9 cellular contexts compared by ENCODE assay signal in genomic region chr10:133336131-133337078, GRCh38. TPM values are rescaled to one million over a fixed set of nuclear protein-coding genes. Genes with fewer than 3 reads are reported as not detected.
DNase-seq lines count a peak whose midpoint lies in the region; ATAC-seq and TF ChIP-seq lines count a peak whose summit lies in the region.
"Had no signal": no experiment of that assay in that cellular context is flagged by ENCODE, and none has a peak within 500 bp of the region (broad histone marks: within the 10 kb centered on the region; RNA-seq: fewer than 3 reads in every experiment).

CALY (minus strand) TSS chr10:133336896; CDS start chr10:133328989, 7,907 bp downstream.

- no peaks in the 10 kb centered on the region for H3K9me3 ChIP-seq in stomach smooth muscle (ENCODE audit: control insufficient read depth in 2 of 2, low read length in 2 of 2)

- DNase-seq in HEK293T (ENCODE audit: extremely low spot score) (peak; percentile 80), neural crest cell (ENCODE audit: low read depth, low spot score) (peak; percentile 28), NCI-H1092 treated with DMSO at 0.1 percent for 48 hours (lab: John Stamatoyannopoulos, UW) (no peak)
- DNase-seq in activated CD4-positive, alpha-beta T cell treated with anti-CD3 and anti-CD28 coated beads for 36 hours, result peak; percentile 84
- DNase-seq: left cardiac atrium had no signal

- H3K4me1 ChIP-seq in stomach smooth muscle (ENCODE audit: control insufficient read depth, insufficient read depth, low read length), result peaks cover 21% of the 10 kb centered on the region

- no peak within 1 kb of the TSS for H3K9ac ChIP-seq in stomach smooth muscle (ENCODE audit: low read length in 2 of 2)

- peaks cover 62 to 66% of the 10 kb centered on the region in 2 donors for H3K27me3 ChIP-seq in stomach smooth muscle (ENCODE audit: control insufficient read depth in 1 of 2, insufficient read depth in 2 of 2, low read length in 2 of 2)

- no peaks in the 10 kb centered on the region for H3K36me3 Mint-ChIP-seq in activated CD4-positive, alpha-beta T cell treated with anti-CD3 and anti-CD28 coated beads for 36 hours (ENCODE audit: low read depth)
- H3K36me3 Mint-ChIP-seq in neural crest cell (ENCODE audit: low read depth), result peaks cover 5% of the 10 kb centered on the region

- H3K27ac ChIP-seq in cingulate gyrus (ENCODE audit: low read depth, low read length) (peak within 1 kb of the TSS; percentile 83), stomach smooth muscle (ENCODE audit: low read length) (no peak within 1 kb of the TSS)

- POLR2A ChIA-PET in HEK293T (lab: Yijun Ruan, JAX), result no interaction called here
- POLR2A ChIA-PET in activated CD4-positive, alpha-beta T cell treated with anti-CD3 and anti-CD28 coated beads for 36 hours (lab: Charles Lee), result no interaction called here

- ATAC-seq in activated CD4-positive, alpha-beta T cell treated with anti-CD3 and anti-CD28 coated beads for 36 hours, result peak; percentile 63
- ATAC-seq in HG02623 (IDR thresholded peaks at IDR 0.05; ENCODE audit: unreplicated experiment) (no peak), HG03439 (IDR thresholded peaks at IDR 0.05; ENCODE audit: unreplicated experiment) (no peak)

- peak within 1 kb of the TSS; percentile 32 for H3K4me3 Mint-ChIP-seq in activated CD4-positive, alpha-beta T cell treated with anti-CD3 and anti-CD28 coated beads for 36 hours
- H3K4me3 Mint-ChIP-seq in neural crest cell, result no peak within 1 kb of the TSS

- no peak within 1 kb of the TSS for H3K27ac Mint-ChIP-seq in activated CD4-positive, alpha-beta T cell treated with anti-CD3 and anti-CD28 coated beads for 36 hours
- no peak within 1 kb of the TSS for H3K27ac Mint-ChIP-seq in neural crest cell (ENCODE audit: unreplicated experiment)

- TF ChIP-seq CTCF in neural crest cell (conservative IDR thresholded peaks at IDR 0.05), result no peak

- no peaks in the 10 kb centered on the region for H3K36me3 ChIP-seq in stomach smooth muscle (ENCODE audit: control insufficient read depth in 2 of 2, insufficient read depth in 2 of 2, low read length in 2 of 2)

- H3K4me3 ChIP-seq in stomach smooth muscle (ENCODE audit: low read length in 2 of 2), result peak within 1 kb of the TSS; percentile 49 to 63

- no peaks in the 10 kb centered on the region for H3K9me3 Mint-ChIP-seq in activated CD4-positive, alpha-beta T cell treated with anti-CD3 and anti-CD28 coated beads for 36 hours (ENCODE audit: low read depth)
- H3K9me3 Mint-ChIP-seq in neural crest cell, result no peaks in the 10 kb centered on the region

- intact Hi-C loops in activated CD4-positive, alpha-beta T cell treated with anti-CD3 and anti-CD28 coated beads for 36 hours (cut with DNase I, micrococcal nuclease), result no loop called here

- H3K27me3 Mint-ChIP-seq in activated CD4-positive, alpha-beta T cell treated with anti-CD3 and anti-CD28 coated beads for 36 hours, result peaks cover 13% of the 10 kb centered on the region
- peaks cover 45% of the 10 kb centered on the region for H3K27me3 Mint-ChIP-seq in neural crest cell (ENCODE audit: low read depth)

- H3K4me1 Mint-ChIP-seq in activated CD4-positive, alpha-beta T cell treated with anti-CD3 and anti-CD28 coated beads for 36 hours, result peaks cover 5% of the 10 kb centered on the region
- peaks cover 3% of the 10 kb centered on the region for H3K4me1 Mint-ChIP-seq in neural crest cell

- CTCF ChIA-PET in HEK293T (lab: Yijun Ruan, JAX), result interaction anchor here (0.5 to 1.1 kb wide), 2 partner anchors 24 to 29 kb away, joined by 3 read pairs; no protein-coding TSS in a partner anchor
- CTCF ChIA-PET in activated CD4-positive, alpha-beta T cell treated with anti-CD3 and anti-CD28 coated beads for 36 hours (lab: Charles Lee), result no interaction called here

TF ChIP-seq in HEK293T, 16 proteins besides CTCF, POLR2A, EP300 and RAD21:
- TF ChIP-seq TARDBP (IDR thresholded peaks at IDR 0.05) (no peak), HDGF (IDR thresholded peaks at IDR 0.05; ENCODE audit: borderline replicate concordance) (no peak), ZNF384 (IDR thresholded peaks at IDR 0.05) (no peak), PKNOX1 (IDR thresholded peaks at IDR 0.05) (no peak), SP1 (IDR thresholded peaks at IDR 0.05) (no peak), FOXK2 (IDR thresholded peaks at IDR 0.05) (no peak), FOXM1 (IDR thresholded peaks at IDR 0.05; ENCODE audit: borderline replicate concordance) (no peak), ELF4 (IDR thresholded peaks at IDR 0.05) (no peak), BHLHE40 (IDR thresholded peaks at IDR 0.05; ENCODE audit: borderline replicate concordance) (no peak), L3MBTL2 (conservative IDR thresholded peaks at IDR 0.05) (no peak), LEF1 (IDR thresholded peaks at IDR 0.05; ENCODE audit: borderline replicate concordance) (no peak), FOXA1 (IDR thresholded peaks at IDR 0.05) (no peak), ARNT (IDR thresholded peaks at IDR 0.05) (no peak)

RNA-seq across cellular contexts. Expression of gene CALY, which starts in this region (rescaled TPM):
- total RNA-seq in activated CD4-positive, alpha-beta T cell treated with anti-CD3 and anti-CD28 coated beads for 36 hours, result not detected
- total RNA-seq in neural crest cell, result 0.82 and 0.89 TPM in 2 replicates
- total RNA-seq: left cardiac atrium had no signal

Comparison
In these comparisons a context has a peak if more than half of its experiments do, and no peak if none do; other contexts are left out.
1. Peak in DNase-seq and ATAC-seq in activated CD4-positive, alpha-beta T cell treated with anti-CD3 and anti-CD28 coated beads for 36 hours; RNA of the gene not detected or under 1 TPM.
2. Peak in DNase-seq in neural crest cell; RNA of the gene not detected or under 1 TPM.